Comparison of ENCODE assay signal across 19 cellular contexts in the genomic region with DNA sequence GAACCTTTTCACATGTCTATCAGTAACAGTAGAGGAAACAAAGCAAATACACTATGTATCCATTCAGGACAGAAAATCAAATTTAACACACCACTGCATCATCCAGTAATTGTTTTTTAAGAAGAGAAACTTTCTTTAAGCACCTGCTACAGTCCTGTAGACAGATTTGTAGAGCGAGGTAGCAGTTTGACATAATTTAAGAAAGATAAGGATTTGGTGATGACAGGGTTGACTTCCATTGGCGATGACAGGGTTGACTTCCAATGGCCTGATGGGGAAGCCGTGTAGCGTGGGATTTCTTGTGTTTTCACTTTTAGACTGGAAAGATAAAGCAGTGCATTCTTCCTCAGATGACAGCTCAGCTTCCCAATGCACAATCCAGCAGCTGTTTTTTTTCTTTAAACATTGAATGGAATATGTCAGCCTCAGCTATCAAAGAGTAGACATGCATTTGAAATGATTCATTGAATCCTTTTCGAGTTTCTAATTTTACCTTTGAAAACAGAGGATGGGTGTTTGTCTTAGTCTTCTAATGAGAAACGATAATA.
A peak's percentile ranks its signal among the peaks of the same experiment; 100 is the strongest.
DNase-seq lines count a peak whose midpoint lies in the region; ATAC-seq, FAIRE-seq and TF ChIP-seq lines count a peak whose summit lies in the region.
"Had no signal": no experiment of that assay in that cellular context is flagged by ENCODE, and none has a peak within 500 bp of the region (broad histone marks: within the 10 kb centered on the region; RNA-seq: fewer than 3 reads in every experiment).

No MANE protein-coding gene starts in this region.

- H3K4me1 ChIP-seq in K562 (replicated peaks in 1 of 2; ENCODE audit: control insufficient read depth in 2 of 2, insufficient read depth in 2 of 2, low read length in 2 of 2) (no peaks in the 10 kb centered on the region), neuron (ENCODE audit: insufficient read depth, low read length) (peaks cover 12% of the 10 kb centered on the region)
- H3K4me1 ChIP-seq: A549, HAP-1, Peyer's patch had no signal

- no peaks in the 10 kb centered on the region for H4K20me1 ChIP-seq in K562 (replicated peaks; ENCODE audit: control insufficient read depth, insufficient read depth, low read length)

- H3K36me3 Mint-ChIP-seq in activated CD4-positive, alpha-beta memory T cell treated with anti-CD3 and anti-CD28 coated beads for 36 hours = no peaks in the 10 kb centered on the region
- H3K36me3 Mint-ChIP-seq: IgD-negative memory B cell had no signal

- BruUV-seq in K562 (replicated peaks; lab: Mats Ljungman, UMichigan) = no TSS peak

- no peak overlapping the region for H3K27ac ChIP-seq in K562 (ENCODE audit: extremely low read depth, low read depth, low read length)
- H3K27ac ChIP-seq: A549 had no signal

- H3K27me3 Mint-ChIP-seq in activated CD4-positive, alpha-beta memory T cell treated with anti-CD3 and anti-CD28 coated beads for 36 hours = peaks cover 23% of the 10 kb centered on the region

- H3K9ac ChIP-seq in K562 (ENCODE audit: insufficient read depth in 1 of 2, low read depth in 2 of 2, low read length in 2 of 2) = no peak overlapping the region

- H2AFZ ChIP-seq in K562 (ENCODE audit: low read depth, low read length) (no peak overlapping the region), neuron (ENCODE audit: low read depth, low read length) (peak overlapping the region; percentile 12)
- H2AFZ ChIP-seq: GM23338 had no signal

- no peak overlapping the region for H3K4me2 ChIP-seq in K562 (ENCODE audit: insufficient read depth, low read length)
- H3K4me2 ChIP-seq: A549, GM23338 had no signal

- TF ChIP-seq CTCF in K562 (IDR thresholded peaks at IDR 0.05 in 2 of 3, conservative IDR thresholded peaks at IDR 0.05 in 1 of 3; ENCODE audit: insufficient read depth in 2 of 3, low read depth in 1 of 3, low read length in 3 of 3) = no peak
- no peak for TF ChIP-seq CTCF in GM10266 (IDR thresholded peaks at IDR 0.05; ENCODE audit: control insufficient read depth, insufficient read depth, low read depth, missing control alignments)

- FAIRE-seq in K562 (lab: Jason Lieb, UNC) = no peak
- FAIRE-seq: A549 had no signal

- ATAC-seq in K562 (no peak), left ventricle myocardium superior (peak; percentile 5), sciatic nerve (no peak), HG03354 (IDR thresholded peaks at IDR 0.05; ENCODE audit: poor library complexity, severe bottlenecking, unreplicated experiment) (no peak)
- ATAC-seq: A549, GM23338 had no signal

- TF ChIP-seq EP300 in K562 (IDR thresholded peaks at IDR 0.05; ENCODE audit: low read length) = no peak

- no peaks in the 10 kb centered on the region for H3K79me2 ChIP-seq in K562 (ENCODE audit: control insufficient read depth, insufficient read depth, low read length)

- CTCF ChIA-PET in K562 (lab: Yijun Ruan, JAX; ENCODE audit: low intra/inter-chr PET ratio) = no interaction called here
- CTCF ChIA-PET in activated CD4-positive, alpha-beta memory T cell treated with anti-CD3 and anti-CD28 coated beads for 36 hours (lab: Charles Lee) = no interaction called here

- H3K27me3 ChIP-seq in K562 (ENCODE audit: control insufficient read depth in 2 of 2, insufficient read depth in 2 of 2, low read length in 2 of 2) (peaks cover 32 to 34% of the 10 kb centered on the region in 2 experiments), neuron (ENCODE audit: insufficient read depth, low read length) (no peaks in the 10 kb centered on the region)
- H3K27me3 ChIP-seq: Peyer's patch had no signal

- WGBS in K562 (ENCODE audit: insufficient coverage, low coverage, missing lambda C conversion rate) = 0% methylated on average over 6 of the region's 6 CpGs

- TF ChIP-seq RAD21 in K562 (CRISPR knock-in tag; conservative IDR thresholded peaks at IDR 0.05 in 1 of 2, IDR thresholded peaks at IDR 0.05 in 1 of 2) = no peak

- intact Hi-C loops in K562 (cut with micrococcal nuclease) (no loop called here), left ventricle myocardium superior (cut with micrococcal nuclease) (no loop called here), sciatic nerve (cut with DNase I) (no loop called here)
- intact Hi-C loops in activated CD4-positive, alpha-beta memory T cell treated with anti-CD3 and anti-CD28 coated beads for 36 hours (cut with micrococcal nuclease) = no loop called here

- in situ Hi-C loops in K562 (cut with MboI) = no loop called here

- no peaks in the 10 kb centered on the region for H3K36me3 ChIP-seq in K562 (ENCODE audit: control insufficient read depth, insufficient read depth, low read length)
- no peaks in the 10 kb centered on the region for H3K36me3 ChIP-seq in neuron (ENCODE audit: insufficient read depth, low read length)
- H3K36me3 ChIP-seq: HAP-1, Peyer's patch had no signal

- H3K9me1 ChIP-seq in K562 (ENCODE audit: control insufficient read depth, insufficient read depth, low read length) = no peaks in the 10 kb centered on the region

- H3K27ac Mint-ChIP-seq in activated CD4-positive, alpha-beta memory T cell treated with anti-CD3 and anti-CD28 coated beads for 36 hours = no peak overlapping the region
- H3K27ac Mint-ChIP-seq: B cell, GM23338, IgD-negative memory B cell had no signal

- H3K9me3 ChIP-seq in K562 (replicated peaks; ENCODE audit: control insufficient read depth, insufficient read depth, low read depth, low read length) (no peaks in the 10 kb centered on the region), neuron (ENCODE audit: low read length) (no peaks in the 10 kb centered on the region)
- H3K9me3 ChIP-seq: A549, HAP-1, Peyer's patch had no signal

- no peaks in the 10 kb centered on the region for H3K4me1 Mint-ChIP-seq in activated CD4-positive, alpha-beta memory T cell treated with anti-CD3 and anti-CD28 coated beads for 36 hours (ENCODE audit: low read depth)
- H3K4me1 Mint-ChIP-seq: IgD-negative memory B cell had no signal

- H3K4me3 ChIP-seq in K562 = no peak overlapping the region
- no peak overlapping the region for H3K4me3 ChIP-seq in neuron (ENCODE audit: low read length)
- H3K4me3 ChIP-seq: A549, GM23338, HAP-1, Peyer's patch had no signal

- POLR2A ChIA-PET in K562 (lab: Yijun Ruan, JAX) = interaction anchor here (0.9 to 1.0 kb wide), 2 partner anchors 11 to 19 kb away, joined by 3 read pairs; no protein-coding TSS in a partner anchor
- POLR2A ChIA-PET in activated CD4-positive, alpha-beta memory T cell treated with anti-CD3 and anti-CD28 coated beads for 36 hours (lab: Charles Lee) = no interaction called here

- DNase-seq in LHCN-M2 (ENCODE audit: low read depth) (peak; percentile 64), K562 (ENCODE audit: extremely low read depth in 1 of 4, low spot score in 3 of 4) (no peak), left ventricle myocardium superior (no peak), GM10266 (ENCODE audit: extremely low spot score) (no peak), sciatic nerve (ENCODE audit: low spot score) (no peak)
- no peak for DNase-seq in activated CD4-positive, alpha-beta memory T cell treated with anti-CD3 and anti-CD28 coated beads for 36 hours
- DNase-seq: EL, NCI-H1694, NCI-H2081, NCI-H2171 treated with DMSO at 0.1 percent for 48 hours, NCI-H524 treated with DMSO at 0.1 percent for 48 hours, Peyer's patch had no signal

- H3K4me3 Mint-ChIP-seq in activated CD4-positive, alpha-beta memory T cell treated with anti-CD3 and anti-CD28 coated beads for 36 hours = no peak overlapping the region
- H3K4me3 Mint-ChIP-seq: B cell, GM23338 had no signal

- no peak for TF ChIP-seq POLR2A in K562 (conservative IDR thresholded peaks at IDR 0.05)

- no peaks in the 10 kb centered on the region for H3K9me3 Mint-ChIP-seq in activated CD4-positive, alpha-beta memory T cell treated with anti-CD3 and anti-CD28 coated beads for 36 hours
- H3K9me3 Mint-ChIP-seq: GM23338, IgD-negative memory B cell had no signal

TF ChIP-seq in K562, 482 proteins besides CTCF, POLR2A, EP300 and RAD21:
- TF ChIP-seq BRF1 (IDR thresholded peaks at IDR 0.05; ENCODE audit: borderline replicate concordance, extremely low read depth, insufficient read length) (no peak), MEIS2 (IDR thresholded peaks at IDR 0.05; ENCODE audit: partially characterized antibody) (peak; percentile 56), PCBP1 (IDR thresholded peaks at IDR 0.05; ENCODE audit: low read depth, low read length, poor library complexity, severe bottlenecking) (no peak), SAFB2 (IDR thresholded peaks at IDR 0.05; ENCODE audit: borderline replicate concordance, low read depth, low read length, severe bottlenecking) (no peak)
- TF ChIP-seq, protein P1, sequence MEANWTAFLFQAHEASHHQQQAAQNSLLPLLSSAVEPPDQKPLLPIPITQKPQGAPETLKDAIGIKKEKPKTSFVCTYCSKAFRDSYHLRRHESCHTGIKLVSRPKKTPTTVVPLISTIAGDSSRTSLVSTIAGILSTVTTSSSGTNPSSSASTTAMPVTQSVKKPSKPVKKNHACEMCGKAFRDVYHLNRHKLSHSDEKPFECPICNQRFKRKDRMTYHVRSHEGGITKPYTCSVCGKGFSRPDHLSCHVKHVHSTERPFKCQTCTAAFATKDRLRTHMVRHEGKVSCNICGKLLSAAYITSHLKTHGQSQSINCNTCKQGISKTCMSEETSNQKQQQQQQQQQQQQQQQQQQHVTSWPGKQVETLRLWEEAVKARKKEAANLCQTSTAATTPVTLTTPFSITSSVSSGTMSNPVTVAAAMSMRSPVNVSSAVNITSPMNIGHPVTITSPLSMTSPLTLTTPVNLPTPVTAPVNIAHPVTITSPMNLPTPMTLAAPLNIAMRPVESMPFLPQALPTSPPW (CRISPR knock-in tag; IDR thresholded peaks at IDR 0.05) = no peak
- TF ChIP-seq, protein P2, sequence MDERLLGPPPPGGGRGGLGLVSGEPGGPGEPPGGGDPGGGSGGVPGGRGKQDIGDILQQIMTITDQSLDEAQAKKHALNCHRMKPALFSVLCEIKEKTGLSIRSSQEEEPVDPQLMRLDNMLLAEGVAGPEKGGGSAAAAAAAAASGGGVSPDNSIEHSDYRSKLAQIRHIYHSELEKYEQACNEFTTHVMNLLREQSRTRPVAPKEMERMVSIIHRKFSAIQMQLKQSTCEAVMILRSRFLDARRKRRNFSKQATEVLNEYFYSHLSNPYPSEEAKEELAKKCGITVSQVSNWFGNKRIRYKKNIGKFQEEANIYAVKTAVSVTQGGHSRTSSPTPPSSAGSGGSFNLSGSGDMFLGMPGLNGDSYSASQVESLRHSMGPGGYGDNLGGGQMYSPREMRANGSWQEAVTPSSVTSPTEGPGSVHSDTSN (CRISPR knock-in tag; IDR thresholded peaks at IDR 0.05; ENCODE audit: low read depth) = no peak
- TF ChIP-seq, protein P2 (tag; conservative IDR thresholded peaks at IDR 0.05; ENCODE audit: low read depth) = peak; percentile 87
